In genomic region chr20:1855113-1855512, GRCh38 we compare ENCODE assay signal across 16 cellular contexts. TPM values are rescaled to one million over a fixed set of nuclear protein-coding genes. Genes with fewer than 3 reads are reported as not detected.
DNase-seq lines count a peak whose midpoint lies in the region; ATAC-seq, FAIRE-seq and TF ChIP-seq lines count a peak whose summit lies in the region.
"Had no signal": no experiment of that assay in that cellular context is flagged by ENCODE, and none has a peak within 500 bp of the region (broad histone marks: within the 10 kb centered on the region; RNA-seq: fewer than 3 reads in every experiment).

No MANE protein-coding gene starts in this region.

- H3K4me2 ChIP-seq in HepG2 (ENCODE audit: low read depth, low read length) (peak overlapping the region; percentile 63), neuronal stem cell (ENCODE audit: insufficient read depth, low read length, poor library complexity, severe bottlenecking) (no peak overlapping the region)

- DNase-seq in HuH-7 (ENCODE audit: low spot score) (peak; percentile 70), NCI-H526 treated with DMSO at 0.1 percent for 48 hours (lab: John Stamatoyannopoulos, UW) (peak; percentile 50), HepG2 (ENCODE audit: low spot score) (peak; percentile 74), neuronal stem cell (ENCODE audit: low spot score) (no peak), NCI-H1048 (lab: John Stamatoyannopoulos, UW) (no peak)
- DNase-seq in activated CD4-positive, alpha-beta T cell treated with anti-CD3 and anti-CD28 coated beads, Interleukin-2, amount 50 U/mL, for 48 hours = no peak
- DNase-seq: C1 segment of cervical spinal cord; CD4-positive, alpha-beta T cell; DMS79; HCEC 1CT; HFFc6 had no signal

- no peaks in the 10 kb centered on the region for H3K9me3 ChIP-seq in HepG2 (ENCODE audit: low read length)
- no peaks in the 10 kb centered on the region for H3K9me3 ChIP-seq in neuronal stem cell (replicated peaks in 1 of 2; ENCODE audit: control insufficient read depth in 2 of 2, insufficient read depth in 1 of 2, low read depth in 1 of 2, low read length in 2 of 2)

- POLR2A ChIA-PET in HepG2 (lab: Yijun Ruan, JAX) = interaction anchor here (1.2 to 5.0 kb wide), 5 partner anchors 12 to 78 kb away, joined by 4 to 24 read pairs (median 6); no protein-coding TSS in a partner anchor

- in situ Hi-C loops in HepG2 (cut with HindIII; ENCODE audit: extremely low pct_ligation_motif_present, low pct_unique_long_range_greater_than_20kb) = no loop called here

- 0 out of 2 replicates have a peak, but pooled peaks have one; percentile 13 for TF ChIP-seq CTCF in HepG2 (CRISPR knock-in tag; IDR thresholded peaks at IDR 0.05)

- no peak overlapping the region for H2BK15ac ChIP-seq in neuronal stem cell (ENCODE audit: low read length)

- no peak overlapping the region for H4K91ac ChIP-seq in neuronal stem cell (ENCODE audit: low read depth, low read length, poor library complexity)

- H3K79me2 ChIP-seq in HepG2 (ENCODE audit: insufficient read depth, low read length) = no peaks in the 10 kb centered on the region

- no peak overlapping the region for H4K8ac ChIP-seq in neuronal stem cell (ENCODE audit: low read depth, low read length)

- H2BK120ac ChIP-seq in neuronal stem cell (ENCODE audit: low read depth, low read length) = no peak overlapping the region

- no peak for TF ChIP-seq POLR2A in HepG2 (IDR thresholded peaks at IDR 0.05; ENCODE audit: insufficient read depth in 1 of 2, low read depth in 2 of 2, low read length in 2 of 2)

- H3K36me3 ChIP-seq in HepG2 (replicated peaks in 1 of 2; ENCODE audit: control insufficient read depth in 1 of 2, insufficient read depth in 2 of 2, low read length in 2 of 2) = no peaks in the 10 kb centered on the region
- H3K36me3 ChIP-seq in neuronal stem cell (replicated peaks in 1 of 2; ENCODE audit: control insufficient read depth in 2 of 2, insufficient read depth in 2 of 2, low read length in 2 of 2) = no peaks in the 10 kb centered on the region

- H2BK12ac ChIP-seq in neuronal stem cell (ENCODE audit: low read length) = no peak overlapping the region

- H3K79me1 ChIP-seq in neuronal stem cell (ENCODE audit: low read depth, low read length) = no peaks in the 10 kb centered on the region

- H2BK5ac ChIP-seq in neuronal stem cell (ENCODE audit: low read length) = peak overlapping the region; percentile 56

- TF ChIP-seq EP300 in HepG2 (IDR thresholded peaks at IDR 0.05; ENCODE audit: low read depth in 2 of 2, low read length in 2 of 2) (peak in 1 of 2 experiments; percentile 78; a peak in 2 of 4 replicates), HepG2 (CRISPR knock-in tag; IDR thresholded peaks at IDR 0.05; ENCODE audit: borderline replicate concordance) (no peak)

- H3K18ac ChIP-seq in neuronal stem cell (ENCODE audit: low read length) = no peak overlapping the region

- H3K27me3 ChIP-seq in HepG2 (ENCODE audit: control insufficient read depth in 1 of 2, insufficient read depth in 2 of 2, low read length in 2 of 2) (no peaks in the 10 kb centered on the region), neuronal stem cell (ENCODE audit: control insufficient read depth in 3 of 3, insufficient read depth in 3 of 3, low read depth in 1 of 3, low read length in 3 of 3) (peaks cover 0 to 8% (median 0%) of the 10 kb centered on the region in 3 experiments)

- no peak overlapping the region for H3K23ac ChIP-seq in neuronal stem cell (ENCODE audit: low read depth, low read length, poor library complexity)

- H2AK5ac ChIP-seq in neuronal stem cell (ENCODE audit: low read depth, low read length) = no peak overlapping the region

- H3K4ac ChIP-seq in neuronal stem cell (ENCODE audit: low read length) = no peak overlapping the region

- H3K14ac ChIP-seq in neuronal stem cell (ENCODE audit: low read length) = no peak overlapping the region

- peak; percentile 79 for FAIRE-seq in HepG2 (lab: Jason Lieb, UNC)
- FAIRE-seq: GM12878, GM18507 had no signal

- H3K4me3 ChIP-seq in HepG2 (replicated peaks in 1 of 3; ENCODE audit: insufficient read depth in 1 of 3, low read depth in 2 of 3, low read length in 3 of 3) = peak overlapping the region in 1 of 3 experiments; percentile 13; a peak in 2 of 6 replicates
- no peak overlapping the region for H3K4me3 ChIP-seq in neuronal stem cell (ENCODE audit: low read length in 2 of 2)
- H3K4me3 ChIP-seq: GM12878 had no signal

- WGBS in HepG2 (ENCODE audit: low lambda C conversion rate) = 3% methylated on average over 6 of the region's 6 CpGs
- no CpG with 5 or more reads among the region's 6 CpGs for WGBS in neuronal stem cell (ENCODE audit: extremely low coverage in 2 of 2, insufficient read length in 2 of 2, insufficient replicate concordance in 1 of 2), 2 donors

- H4K20me1 ChIP-seq in HepG2 (ENCODE audit: insufficient read depth, low read length) = no peaks in the 10 kb centered on the region

- CTCF ChIA-PET in HepG2 (lab: Yijun Ruan, JAX; ENCODE audit: low intra/inter-chr PET ratio, low total read pairs) = no interaction called here

- H3K9ac ChIP-seq in HepG2 (ENCODE audit: insufficient read depth, low read depth, low read length) = 0 out of 2 replicates have a peak overlapping the region, but pooled peaks have one; percentile 4
- H3K9ac ChIP-seq in neuronal stem cell (ENCODE audit: low read depth, low read length, poor library complexity) = no peak overlapping the region

- ATAC-seq in HepG2 (peak; percentile 76), GM19023 (IDR thresholded peaks at IDR 0.05; ENCODE audit: unreplicated experiment) (no peak), GM21576 (IDR thresholded peaks at IDR 0.05; ENCODE audit: unreplicated experiment) (no peak)
- ATAC-seq: GM12878 had no signal

- TF ChIP-seq RAD21 in HepG2 (CRISPR knock-in tag; IDR thresholded peaks at IDR 0.05) = no peak

- no TSS peak for BruUV-seq in HepG2 (replicated peaks; lab: Mats Ljungman, UMichigan)

- H2AFZ ChIP-seq in HepG2 (ENCODE audit: low read length) = no peak overlapping the region
- H2AFZ ChIP-seq in neuronal stem cell (ENCODE audit: low read length) = no peak overlapping the region

- no peak overlapping the region for H3K27ac ChIP-seq in HepG2 (ENCODE audit: extremely low read length, insufficient read depth, low read length)
- H3K27ac ChIP-seq in neuronal stem cell (replicated peaks; ENCODE audit: low read length) = no peak overlapping the region
- H3K27ac ChIP-seq: HL-60 had no signal

- H3K4me1 ChIP-seq in HepG2 (ENCODE audit: insufficient read depth, low read length) (peaks cover 68% of the 10 kb centered on the region), neuronal stem cell (ENCODE audit: control insufficient read depth in 2 of 2, insufficient read depth in 1 of 2, low read depth in 1 of 2, low read length in 2 of 2) (peaks cover 1 to 10% of the 10 kb centered on the region in 2 donors)

- intact Hi-C loops in HepG2 (cut with micrococcal nuclease; ENCODE audit: unreplicated experiment) = loop anchor here (1.0 to 2.0 kb wide), 3 partner anchors 19 to 44 kb away; no protein-coding TSS in a partner anchor

TF ChIP-seq in HepG2, 621 proteins besides CTCF, POLR2A, EP300 and RAD21 (continues in another document):
- TF ChIP-seq ZNF572 (CRISPR knock-in tag; IDR thresholded peaks at IDR 0.05) (no peak), NKX3-1 (CRISPR knock-in tag; IDR thresholded peaks at IDR 0.05) (no peak), NR1H2 (CRISPR knock-in tag; IDR thresholded peaks at IDR 0.05; ENCODE audit: borderline replicate concordance, low read depth) (no peak), KMT2A (CRISPR knock-in tag; IDR thresholded peaks at IDR 0.05) (no peak), JUN (CRISPR knock-in tag; IDR thresholded peaks at IDR 0.05) (no peak), STAT5B (CRISPR knock-in tag; IDR thresholded peaks at IDR 0.05) (no peak), SIN3A (IDR thresholded peaks at IDR 0.05; ENCODE audit: borderline replicate concordance, low read depth, low read length) (peak; percentile 42; the same call in 1 of the 2 replicates), ZFX (CRISPR knock-in tag; IDR thresholded peaks at IDR 0.05; ENCODE audit: low read depth) (no peak)

RNA-seq across cellular contexts. Expression of gene SIRPA, which starts 40.1 kb away (rescaled TPM):
- 13.1 and 17.6 TPM in 2 replicates for total RNA-seq in HepG2 (2016; rRNA removed; fragmentation: Illumina TruSeq; extraction: Trizol)
- 7.1 and 7.6 TPM in 2 replicates for total RNA-seq in HepG2 (2016; cell fraction: cytosol; rRNA removed; fragmentation: Illumina TruSeq; extraction: Trizol; ENCODE audit: low read depth)
- total RNA-seq in HepG2 (2016; cell fraction: insoluble cytoplasmic fraction; rRNA removed; fragmentation: Illumina TruSeq; extraction: Trizol) = 12.0 and 17.3 TPM in 2 replicates
- 23.3 and 25.2 TPM in 2 replicates for total RNA-seq in HepG2 (2016; cell fraction: membrane; rRNA removed; fragmentation: Illumina TruSeq; extraction: Trizol)
- 17.5 and 21.7 TPM in 2 replicates for total RNA-seq in HepG2 (2016; cell fraction: nucleus; rRNA removed; fragmentation: Illumina TruSeq; extraction: Trizol)
- 6.8 and 7.2 TPM in 2 replicates for polyA plus RNA-seq in HepG2 (2011; rRNA removed)
- 5.4 and 6.5 TPM in 2 replicates for polyA plus RNA-seq in HepG2 (2011; cell fraction: cytosol; rRNA removed)
- polyA plus RNA-seq in HepG2 (2011; cell fraction: nucleus; rRNA removed) = 9.1 and 9.3 TPM in 2 replicates
- polyA plus RNA-seq in HepG2 (2012) = 2.7 and 4.8 TPM in 2 replicates
- 20.1 and 21.9 TPM in 2 replicates for polyA plus RNA-seq in HepG2 (2016; cell fraction: cytosol; fragmentation: Illumina TruSeq; extraction: Trizol; ENCODE audit: low read depth)
- polyA plus RNA-seq in HepG2 (2016; cell fraction: insoluble cytoplasmic fraction; fragmentation: Illumina TruSeq; extraction: Trizol; ENCODE audit: low read depth) = 23.3 and 30.2 TPM in 2 replicates
- 44.9 and 45.6 TPM in 2 replicates for polyA plus RNA-seq in HepG2 (2016; cell fraction: membrane; fragmentation: Illumina TruSeq; extraction: Trizol; ENCODE audit: low read depth)
- polyA plus RNA-seq in HepG2 (2016; cell fraction: nucleus; fragmentation: Illumina TruSeq; extraction: Trizol; ENCODE audit: insufficient read depth, low read depth) = 53.5 and 55.1 TPM in 2 replicates
- polyA minus RNA-seq in HepG2 (2011; rRNA and poly(A)+ RNA removed; ENCODE audit: low replicate concordance) = 0.05 and 6.2 TPM in 2 replicates
- polyA minus RNA-seq in HepG2 (2011; cell fraction: cytosol; rRNA and poly(A)+ RNA removed) = 2.5 and 3.8 TPM in 2 replicates
- 2.4 and 2.6 TPM in 2 replicates for polyA minus RNA-seq in HepG2 (2011; cell fraction: nucleus; rRNA and poly(A)+ RNA removed)
- polyA plus RNA-seq in neuronal stem cell (2013, experiment 1 of 2) = 8.4 TPM
- 8.4 TPM for polyA plus RNA-seq in neuronal stem cell (2013, experiment 2 of 2)

Comparison
In these comparisons a context has a peak if more than half of its experiments do, and no peak if none do; other contexts are left out.
1. DNase-seq: peak in HuH-7 (single experiment), NCI-H526 treated with DMSO at 0.1 percent for 48 hours (single experiment) and HepG2 (single experiment); none in neuronal stem cell (single experiment), activated CD4-positive, alpha-beta T cell treated with anti-CD3 and anti-CD28 coated beads, Interleukin-2, amount 50 U/mL, for 48 hours (0 of 2) and NCI-H1048 (single experiment).